ENCODE assay signal across 22 cellular contexts in the genomic region with DNA sequence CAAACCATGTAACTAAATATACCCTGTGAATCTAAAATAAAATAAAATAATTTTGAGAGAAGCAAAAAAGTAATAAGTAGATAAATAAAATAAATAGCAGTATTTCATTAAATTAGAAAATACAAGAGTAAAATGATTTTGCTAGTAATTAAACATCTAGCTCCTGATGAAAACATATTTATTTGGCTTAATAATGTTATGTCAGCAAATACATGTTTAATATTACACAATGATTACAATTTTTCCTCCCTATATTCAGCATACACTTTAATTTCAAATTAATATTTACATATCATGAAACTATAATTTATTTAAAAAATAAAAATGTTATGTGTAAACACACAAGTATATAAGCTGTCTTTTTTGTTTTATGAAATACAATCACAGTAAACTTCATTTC.
"Had no signal": no experiment of that assay in that cellular context is flagged by ENCODE, and none has a peak within 500 bp of the region (broad histone marks: within the 10 kb centered on the region; RNA-seq: fewer than 3 reads in every experiment).

No MANE protein-coding gene starts in this region.

- H3K4me3 ChIP-seq: MG63, PC-9, Peyer's patch, SJSA1, SK-N-MC had no signal

- DNase-seq: Karpas-422, KG1, MG63, NCI-H1092, NCI-H1105 treated with DMSO at 0.1 percent for 48 hours, NCI-H1417 treated with DMSO at 0.1 percent for 48 hours, NCI-H146, NCI-H1694 treated with DMSO at 0.1 percent for 48 hours, NCI-H1930, NCI-H2081, NCI-H2107, NCI-H2227 treated with DMSO at 0.1 percent for 48 hours, NCI-H510A, NCI-H524 treated with DMSO at 0.1 percent for 48 hours, NCI-H69, NCI-H774, PC-9, Peyer's patch, Right ventricle myocardium superior, SIG-M5 had no signal

- H3K27ac ChIP-seq: PC-9, Peyer's patch, SJSA1, SK-N-MC had no signal

- H3K4me2 ChIP-seq: PC-9 had no signal

- H3K4me1 ChIP-seq: Peyer's patch, SJSA1 had no signal

- H2AFZ ChIP-seq: PC-9 had no signal

- H3K27me3 ChIP-seq: MG63, Peyer's patch, SJSA1 had no signal

- H3K36me3 ChIP-seq: MG63, Peyer's patch, SJSA1 had no signal

- H3K9me3 ChIP-seq: MG63, Peyer's patch, SJSA1 had no signal
